Comparison of ENCODE assay signal across 1 cellular context in genomic region chr5:133236976-133237375, GRCh38.
TF ChIP-seq lines count a peak whose summit lies in the region.

No MANE protein-coding gene starts in this region.

TF ChIP-seq in IMR-90, 13 proteins besides CTCF, POLR2A, EP300 and RAD21 (continued from another document):
- no peak for TF ChIP-seq MAFK (IDR thresholded peaks at IDR 0.05; ENCODE audit: low read depth, low read length)
- no peak for TF ChIP-seq CEBPB (IDR thresholded peaks at IDR 0.05; ENCODE audit: low read depth, low read length)
- no peak for TF ChIP-seq BHLHE40 (IDR thresholded peaks at IDR 0.05; ENCODE audit: low read depth, low read length)
- no peak for TF ChIP-seq MAZ (IDR thresholded peaks at IDR 0.05; ENCODE audit: borderline replicate concordance, low read depth, low read length)
- TF ChIP-seq NFE2L2 (IDR thresholded peaks at IDR 0.05; ENCODE audit: low read depth, low read length), result no peak
- TF ChIP-seq USF2 (IDR thresholded peaks at IDR 0.05; ENCODE audit: low read depth, low read length), result no peak
